1 cellular context compared by ENCODE assay signal in the genomic region with DNA sequence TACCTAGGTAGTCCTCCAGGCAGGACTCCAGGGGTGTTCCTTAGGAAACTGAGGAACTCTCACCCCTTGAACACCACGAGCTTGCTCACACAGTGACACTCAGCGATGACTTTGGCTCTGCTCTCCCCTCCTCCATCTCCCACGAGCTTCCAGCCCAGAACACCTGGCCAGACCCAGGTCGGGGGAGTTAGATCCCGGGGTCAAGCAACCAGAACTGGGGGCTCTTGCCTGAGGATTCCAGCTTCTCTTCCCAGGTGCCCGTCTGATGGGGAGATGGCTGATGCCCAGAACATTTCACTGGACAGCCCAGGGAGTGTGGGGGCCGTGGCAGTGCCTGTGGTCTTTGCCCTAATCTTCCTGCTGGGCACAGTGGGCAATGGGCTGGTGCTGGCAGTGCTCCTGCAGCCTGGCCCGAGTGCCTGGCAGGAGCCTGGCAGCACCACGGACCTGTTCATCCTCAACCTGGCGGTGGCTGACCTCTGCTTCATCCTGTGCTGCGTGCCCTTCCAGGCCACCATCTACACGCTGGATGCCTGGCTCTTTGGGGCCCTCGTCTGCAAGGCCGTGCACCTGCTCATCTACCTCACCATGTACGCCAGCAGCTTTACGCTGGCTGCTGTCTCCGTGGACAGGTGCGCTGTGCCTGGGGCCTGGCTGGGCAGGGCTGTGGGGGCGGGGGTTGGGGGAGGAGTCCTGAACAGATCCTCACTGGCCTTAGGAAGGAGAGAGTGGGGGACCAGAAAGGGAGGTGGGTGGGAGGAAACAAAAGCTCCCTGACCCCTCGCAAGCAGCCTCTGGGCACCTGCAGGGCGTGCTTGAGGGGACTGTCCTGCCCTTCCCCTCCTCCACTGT.
TF ChIP-seq lines count a peak whose summit lies in the region.

A gene with protein sequence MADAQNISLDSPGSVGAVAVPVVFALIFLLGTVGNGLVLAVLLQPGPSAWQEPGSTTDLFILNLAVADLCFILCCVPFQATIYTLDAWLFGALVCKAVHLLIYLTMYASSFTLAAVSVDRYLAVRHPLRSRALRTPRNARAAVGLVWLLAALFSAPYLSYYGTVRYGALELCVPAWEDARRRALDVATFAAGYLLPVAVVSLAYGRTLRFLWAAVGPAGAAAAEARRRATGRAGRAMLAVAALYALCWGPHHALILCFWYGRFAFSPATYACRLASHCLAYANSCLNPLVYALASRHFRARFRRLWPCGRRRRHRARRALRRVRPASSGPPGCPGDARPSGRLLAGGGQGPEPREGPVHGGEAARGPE (plus strand): TSS at position 249 of the 852 bp plus-strand sequence. CDS start 25 bp downstream, at position 274.

TF ChIP-seq in neural cell, 6 proteins besides CTCF, POLR2A, EP300 and RAD21:
- TF ChIP-seq, protein P1, sequence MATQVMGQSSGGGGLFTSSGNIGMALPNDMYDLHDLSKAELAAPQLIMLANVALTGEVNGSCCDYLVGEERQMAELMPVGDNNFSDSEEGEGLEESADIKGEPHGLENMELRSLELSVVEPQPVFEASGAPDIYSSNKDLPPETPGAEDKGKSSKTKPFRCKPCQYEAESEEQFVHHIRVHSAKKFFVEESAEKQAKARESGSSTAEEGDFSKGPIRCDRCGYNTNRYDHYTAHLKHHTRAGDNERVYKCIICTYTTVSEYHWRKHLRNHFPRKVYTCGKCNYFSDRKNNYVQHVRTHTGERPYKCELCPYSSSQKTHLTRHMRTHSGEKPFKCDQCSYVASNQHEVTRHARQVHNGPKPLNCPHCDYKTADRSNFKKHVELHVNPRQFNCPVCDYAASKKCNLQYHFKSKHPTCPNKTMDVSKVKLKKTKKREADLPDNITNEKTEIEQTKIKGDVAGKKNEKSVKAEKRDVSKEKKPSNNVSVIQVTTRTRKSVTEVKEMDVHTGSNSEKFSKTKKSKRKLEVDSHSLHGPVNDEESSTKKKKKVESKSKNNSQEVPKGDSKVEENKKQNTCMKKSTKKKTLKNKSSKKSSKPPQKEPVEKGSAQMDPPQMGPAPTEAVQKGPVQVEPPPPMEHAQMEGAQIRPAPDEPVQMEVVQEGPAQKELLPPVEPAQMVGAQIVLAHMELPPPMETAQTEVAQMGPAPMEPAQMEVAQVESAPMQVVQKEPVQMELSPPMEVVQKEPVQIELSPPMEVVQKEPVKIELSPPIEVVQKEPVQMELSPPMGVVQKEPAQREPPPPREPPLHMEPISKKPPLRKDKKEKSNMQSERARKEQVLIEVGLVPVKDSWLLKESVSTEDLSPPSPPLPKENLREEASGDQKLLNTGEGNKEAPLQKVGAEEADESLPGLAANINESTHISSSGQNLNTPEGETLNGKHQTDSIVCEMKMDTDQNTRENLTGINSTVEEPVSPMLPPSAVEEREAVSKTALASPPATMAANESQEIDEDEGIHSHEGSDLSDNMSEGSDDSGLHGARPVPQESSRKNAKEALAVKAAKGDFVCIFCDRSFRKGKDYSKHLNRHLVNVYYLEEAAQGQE (IDR thresholded peaks at IDR 0.05; ENCODE audit: borderline replicate concordance): no peak
- TF ChIP-seq POLR2AphosphoS5 (IDR thresholded peaks at IDR 0.05): no peak
- no peak for TF ChIP-seq SMC3 (conservative IDR thresholded peaks at IDR 0.05; ENCODE audit: poor library complexity)
- no peak for TF ChIP-seq EZH2 (IDR thresholded peaks at IDR 0.05; ENCODE audit: borderline replicate concordance, insufficient read depth, low read length, poor library complexity, severe bottlenecking)
- TF ChIP-seq MXI1 (conservative IDR thresholded peaks at IDR 0.05; ENCODE audit: poor library complexity, severe bottlenecking): no peak
- TF ChIP-seq TAF1 (IDR thresholded peaks at IDR 0.05; ENCODE audit: low read depth): no peak
